Comparison of ENCODE assay signal across 8 cellular contexts in the genomic region with DNA sequence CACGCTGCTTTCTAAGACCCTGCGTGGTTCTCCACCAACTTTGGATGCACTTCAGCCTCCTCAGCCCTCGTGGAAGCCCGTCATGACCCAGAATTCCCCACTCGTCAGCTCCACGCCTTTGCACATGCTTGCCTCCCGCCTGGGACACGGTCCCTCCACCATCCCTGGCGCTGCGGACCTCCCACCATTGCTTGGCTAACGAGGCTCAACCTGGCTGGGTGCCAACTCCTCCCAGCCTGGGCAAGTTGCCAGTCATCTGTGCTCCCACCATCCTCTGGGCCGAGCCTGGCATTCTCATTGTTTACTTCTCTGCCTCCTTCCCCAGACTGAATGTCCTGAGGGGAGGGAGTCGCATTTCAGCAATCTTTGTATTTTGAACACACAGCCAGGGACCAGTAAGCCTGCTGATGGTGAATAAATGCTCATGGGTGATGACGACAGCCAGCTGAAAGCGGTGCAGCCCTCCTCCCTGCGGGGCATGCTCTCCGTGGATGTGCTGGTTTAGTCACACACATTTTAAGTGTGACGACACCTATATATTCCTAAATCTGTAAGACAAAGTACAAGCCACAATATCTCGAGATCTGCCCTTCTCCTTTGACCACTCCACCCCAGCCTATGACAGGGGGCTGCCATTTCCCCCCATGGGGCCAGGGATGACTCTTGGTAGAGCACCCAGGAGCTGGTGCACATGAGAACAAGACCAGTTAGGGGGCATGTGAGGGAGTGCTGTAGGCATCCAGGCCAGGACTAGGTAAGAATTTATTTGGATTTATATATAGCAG. TPM values are rescaled to one million over a fixed set of nuclear protein-coding genes. Genes with fewer than 3 reads are reported as not detected.
A peak's percentile ranks its signal among the peaks of the same experiment; 100 is the strongest.
DNase-seq lines count a peak whose midpoint lies in the region; ATAC-seq and TF ChIP-seq lines count a peak whose summit lies in the region.

No MANE protein-coding gene starts in this region.

- H3K4me1 ChIP-seq in fibroblast of lung (ENCODE audit: control insufficient read depth, extremely low read depth, insufficient read depth, low read length) (peaks cover 7% of the 10 kb centered on the region), neuronal stem cell (ENCODE audit: control insufficient read depth in 2 of 2, insufficient read depth in 1 of 2, low read depth in 1 of 2, low read length in 2 of 2) (peaks cover 0 to 4% of the 10 kb centered on the region in 2 donors)

- H2BK15ac ChIP-seq in neuronal stem cell (ENCODE audit: low read length): no peak overlapping the region

- H3K9ac ChIP-seq in fibroblast of lung (ENCODE audit: insufficient read depth, low read length): no peak overlapping the region
- H3K9ac ChIP-seq in neuronal stem cell (ENCODE audit: low read depth, low read length, poor library complexity): peak overlapping the region; percentile 36

- H3K79me1 ChIP-seq in neuronal stem cell (ENCODE audit: low read depth, low read length): no peaks in the 10 kb centered on the region

- POLR2A ChIA-PET in activated CD4-positive, alpha-beta T cell treated with anti-CD3 and anti-CD28 coated beads, Interleukin-2, amount 10 ng/mL, durations not matched to agents 7 days and 5 days (lab: Charles Lee): no interaction called here
- POLR2A ChIA-PET in T-cell (lab: Charles Lee): no interaction called here

- no peak overlapping the region for H2BK5ac ChIP-seq in neuronal stem cell (ENCODE audit: low read length)

- no peak overlapping the region for H2BK12ac ChIP-seq in neuronal stem cell (ENCODE audit: low read length)

- peaks cover 2% of the 10 kb centered on the region for H3K27me3 Mint-ChIP-seq in activated CD4-positive, alpha-beta T cell treated with anti-CD3 and anti-CD28 coated beads, Interleukin-2, amount 10 ng/mL, durations not matched to agents 7 days and 5 days
- H3K27me3 Mint-ChIP-seq in T-cell: peaks cover 3 to 5% of the 10 kb centered on the region in 2 donors
- H3K27me3 Mint-ChIP-seq in activated T-helper 1 cell treated with anti-CD3 and anti-CD28 coated beads, Interleukin-12 subunit alpha, Interleukin-12 subunit beta, Interleukin-2, Interleukin-4 antibody, amounts not matched to agents 30 ng/mL and 10 ng/mL and 1 ng/mL, durations not matched to agents 14 hours and 24 hours and 36 hours (ENCODE audit: insufficient read depth): peaks cover 6% of the 10 kb centered on the region

- ATAC-seq in HG02642 (IDR thresholded peaks at IDR 0.05; ENCODE audit: poor library complexity, unreplicated experiment) (peak; percentile 61), T-cell (replicated peaks in 1 of 4) (peak in 1 of 4 experiments; percentile 37)

- intact Hi-C loops in activated T-helper 1 cell treated with anti-CD3 and anti-CD28 coated beads, Interleukin-12 subunit alpha, Interleukin-12 subunit beta, Interleukin-2, Interleukin-4 antibody, amounts not matched to agents 30 ng/mL and 10 ng/mL and 1 ng/mL, durations not matched to agents 14 hours and 24 hours and 36 hours (cut with micrococcal nuclease): no loop called here

- H3K36me3 Mint-ChIP-seq in activated CD4-positive, alpha-beta T cell treated with anti-CD3 and anti-CD28 coated beads, Interleukin-2, amount 10 ng/mL, durations not matched to agents 7 days and 5 days (ENCODE audit: low read depth): peaks cover 4% of the 10 kb centered on the region
- H3K36me3 Mint-ChIP-seq in T-cell: peaks cover 10% of the 10 kb centered on the region
- peaks cover 13% of the 10 kb centered on the region for H3K36me3 Mint-ChIP-seq in activated T-helper 1 cell treated with anti-CD3 and anti-CD28 coated beads, Interleukin-12 subunit alpha, Interleukin-12 subunit beta, Interleukin-2, Interleukin-4 antibody, amounts not matched to agents 30 ng/mL and 10 ng/mL and 1 ng/mL, durations not matched to agents 14 hours and 24 hours and 36 hours (ENCODE audit: low read depth)

- H3K4me3 Mint-ChIP-seq in activated CD4-positive, alpha-beta T cell treated with anti-CD3 and anti-CD28 coated beads, Interleukin-2, amount 10 ng/mL, durations not matched to agents 7 days and 5 days: no peak overlapping the region
- peak overlapping the region; percentile 31 to 54 (median 49) for H3K4me3 Mint-ChIP-seq in T-cell
- H3K4me3 Mint-ChIP-seq in activated T-helper 1 cell treated with anti-CD3 and anti-CD28 coated beads, Interleukin-12 subunit alpha, Interleukin-12 subunit beta, Interleukin-2, Interleukin-4 antibody, amounts not matched to agents 30 ng/mL and 10 ng/mL and 1 ng/mL, durations not matched to agents 14 hours and 24 hours and 36 hours: no peak overlapping the region

- H4K8ac ChIP-seq in neuronal stem cell (ENCODE audit: low read depth, low read length): no peak overlapping the region

- peak overlapping the region; percentile 68 for H3K18ac ChIP-seq in neuronal stem cell (ENCODE audit: low read length)

- H3K4me3 ChIP-seq in fibroblast of lung (replicated peaks in 1 of 4; ENCODE audit: control extremely low read depth in 1 of 4, insufficient read depth in 1 of 4, low read depth in 3 of 4, low read length in 4 of 4) (peak overlapping the region in 1 of 4 experiments; percentile 17), neuronal stem cell (ENCODE audit: low read length in 2 of 2) (peak overlapping the region in 1 of 2 donors; percentile 40)

- H3K36me3 ChIP-seq in fibroblast of lung (ENCODE audit: control insufficient read depth, insufficient read depth, low read length): no peaks in the 10 kb centered on the region
- no peaks in the 10 kb centered on the region for H3K36me3 ChIP-seq in neuronal stem cell (replicated peaks in 1 of 2; ENCODE audit: control insufficient read depth in 2 of 2, insufficient read depth in 2 of 2, low read length in 2 of 2)

- H3K4me1 Mint-ChIP-seq in activated CD4-positive, alpha-beta T cell treated with anti-CD3 and anti-CD28 coated beads, Interleukin-2, amount 10 ng/mL, durations not matched to agents 7 days and 5 days: peaks cover 32% of the 10 kb centered on the region
- peaks cover 7 to 18% (median 14%) of the 10 kb centered on the region in 3 donors for H3K4me1 Mint-ChIP-seq in T-cell
- H3K4me1 Mint-ChIP-seq in activated T-helper 1 cell treated with anti-CD3 and anti-CD28 coated beads, Interleukin-12 subunit alpha, Interleukin-12 subunit beta, Interleukin-2, Interleukin-4 antibody, amounts not matched to agents 30 ng/mL and 10 ng/mL and 1 ng/mL, durations not matched to agents 14 hours and 24 hours and 36 hours (ENCODE audit: low read depth): peaks cover 50% of the 10 kb centered on the region

- H2AFZ ChIP-seq in fibroblast of lung (ENCODE audit: low read length): no peak overlapping the region
- H2AFZ ChIP-seq in neuronal stem cell (ENCODE audit: low read length): no peak overlapping the region

- H4K91ac ChIP-seq in neuronal stem cell (ENCODE audit: low read depth, low read length, poor library complexity): no peak overlapping the region

- peak overlapping the region; percentile 46 for H3K27ac Mint-ChIP-seq in activated CD4-positive, alpha-beta T cell treated with anti-CD3 and anti-CD28 coated beads, Interleukin-2, amount 10 ng/mL, durations not matched to agents 7 days and 5 days
- no peak overlapping the region for H3K27ac Mint-ChIP-seq in T-cell
- H3K27ac Mint-ChIP-seq in activated T-helper 1 cell treated with anti-CD3 and anti-CD28 coated beads, Interleukin-12 subunit alpha, Interleukin-12 subunit beta, Interleukin-2, Interleukin-4 antibody, amounts not matched to agents 30 ng/mL and 10 ng/mL and 1 ng/mL, durations not matched to agents 14 hours and 24 hours and 36 hours: no peak overlapping the region

- WGBS in neuronal stem cell (ENCODE audit: extremely low coverage in 2 of 2, insufficient read length in 2 of 2, insufficient replicate concordance in 1 of 2), 2 donors: no CpG with 5 or more reads among the region's 19 CpGs

- CTCF ChIA-PET in activated CD4-positive, alpha-beta T cell treated with anti-CD3 and anti-CD28 coated beads, Interleukin-2, amount 10 ng/mL, durations not matched to agents 7 days and 5 days (lab: Charles Lee): no interaction called here
- CTCF ChIA-PET in T-cell (lab: Charles Lee): no interaction called here

- no peak for DNase-seq in activated CD4-positive, alpha-beta T cell treated with anti-CD3 and anti-CD28 coated beads, Interleukin-2, amount 10 ng/mL, durations not matched to agents 7 days and 5 days
- DNase-seq in activated CD4-positive, alpha-beta T cell treated with anti-CD3 and anti-CD28 coated beads, Interleukin-2, amount 50 U/mL, for 4 hours: no peak
- DNase-seq in NCI-H1105 treated with DMSO at 0.1 percent for 48 hours (lab: John Stamatoyannopoulos, UW): peak; percentile 94
- no peak for DNase-seq in T-cell
- DNase-seq in fibroblast of lung (ENCODE audit: low read depth in 2 of 2): peak; percentile 88 to 97
- no peak for DNase-seq in neuronal stem cell (ENCODE audit: low spot score)
- no peak for DNase-seq in activated T-helper 1 cell treated with anti-CD3 and anti-CD28 coated beads, Interleukin-12 subunit alpha, Interleukin-12 subunit beta, Interleukin-2, Interleukin-4 antibody, amounts not matched to agents 30 ng/mL and 10 ng/mL and 1 ng/mL, durations not matched to agents 14 hours and 24 hours and 36 hours (ENCODE audit: low spot score)

- no peaks in the 10 kb centered on the region for H3K9me3 Mint-ChIP-seq in activated CD4-positive, alpha-beta T cell treated with anti-CD3 and anti-CD28 coated beads, Interleukin-2, amount 10 ng/mL, durations not matched to agents 7 days and 5 days
- no peaks in the 10 kb centered on the region for H3K9me3 Mint-ChIP-seq in T-cell
- peaks cover 4% of the 10 kb centered on the region for H3K9me3 Mint-ChIP-seq in activated T-helper 1 cell treated with anti-CD3 and anti-CD28 coated beads, Interleukin-12 subunit alpha, Interleukin-12 subunit beta, Interleukin-2, Interleukin-4 antibody, amounts not matched to agents 30 ng/mL and 10 ng/mL and 1 ng/mL, durations not matched to agents 14 hours and 24 hours and 36 hours

- no peaks in the 10 kb centered on the region for H4K20me1 ChIP-seq in fibroblast of lung (ENCODE audit: control insufficient read depth, extremely low read depth, insufficient read depth, low read length)

- no peaks in the 10 kb centered on the region for H3K79me2 ChIP-seq in fibroblast of lung (ENCODE audit: control insufficient read depth, insufficient read depth, low read length)

- no peak for TF ChIP-seq CTCF in fibroblast of lung (conservative IDR thresholded peaks at IDR 0.05 in 1 of 2, IDR thresholded peaks at IDR 0.05 in 1 of 2; ENCODE audit: low read depth in 1 of 2, low read length in 2 of 2)

- peak overlapping the region; percentile 66 for H3K14ac ChIP-seq in neuronal stem cell (ENCODE audit: low read length)

- H2AK5ac ChIP-seq in neuronal stem cell (ENCODE audit: low read depth, low read length): no peak overlapping the region

- no peak overlapping the region for H3K4ac ChIP-seq in neuronal stem cell (ENCODE audit: low read length)

- H3K27ac ChIP-seq in fibroblast of lung (ENCODE audit: insufficient read depth, low read length) (no peak overlapping the region), neuronal stem cell (replicated peaks; ENCODE audit: low read length) (no peak overlapping the region)

- H3K9me3 ChIP-seq in fibroblast of lung (ENCODE audit: control insufficient read depth, insufficient read depth, low read depth, low read length): no peaks in the 10 kb centered on the region
- H3K9me3 ChIP-seq in neuronal stem cell (replicated peaks in 1 of 2; ENCODE audit: control insufficient read depth in 2 of 2, insufficient read depth in 1 of 2, low read depth in 1 of 2, low read length in 2 of 2): peaks cover 0 to 5% of the 10 kb centered on the region in 2 donors

- H3K4me2 ChIP-seq in fibroblast of lung (ENCODE audit: extremely low read depth, insufficient read depth, low read length): peak overlapping the region; percentile 48
- no peak overlapping the region for H3K4me2 ChIP-seq in neuronal stem cell (ENCODE audit: insufficient read depth, low read length, poor library complexity, severe bottlenecking)

- no peak overlapping the region for H2BK120ac ChIP-seq in neuronal stem cell (ENCODE audit: low read depth, low read length)

- peak overlapping the region; percentile 66 for H3K23ac ChIP-seq in neuronal stem cell (ENCODE audit: low read depth, low read length, poor library complexity)

- H3K27me3 ChIP-seq in fibroblast of lung (ENCODE audit: control insufficient read depth, insufficient read depth, low read length) (no peaks in the 10 kb centered on the region), neuronal stem cell (ENCODE audit: control insufficient read depth in 3 of 3, insufficient read depth in 3 of 3, low read depth in 1 of 3, low read length in 3 of 3) (no peaks in the 10 kb centered on the region)

RNA-seq across cellular contexts. Expression of a gene that starts 37.6 kb away (rescaled TPM):
- 1 to 10 TPM; 3.2 to 3.7 TPM for total RNA-seq in activated CD4-positive, alpha-beta T cell treated with anti-CD3 and anti-CD28 coated beads, Interleukin-2, amount 10 ng/mL, durations not matched to agents 7 days and 5 days
- total RNA-seq in T-cell (1 to 10 TPM; 1.0 to 4.1 (median 2.4) TPM), fibroblast of lung (4.1 and 7.8 TPM in 2 replicates)
- 5.0 and 7.7 TPM in 2 replicates for polyA plus RNA-seq in fibroblast of lung
- polyA plus RNA-seq in fibroblast of lung (2012): 5.4 and 8.2 TPM in 2 replicates
- 27.0 and 38.2 TPM in 2 replicates for polyA minus RNA-seq in fibroblast of lung (ENCODE audit: low replicate concordance)
- 4.1 TPM for polyA plus RNA-seq in neuronal stem cell (2013, experiment 1 of 2)
- polyA plus RNA-seq in neuronal stem cell (2013, experiment 2 of 2): 4.5 TPM
- 21.4 and 21.5 TPM in 2 replicates for total RNA-seq in activated T-helper 1 cell treated with anti-CD3 and anti-CD28 coated beads, Interleukin-12 subunit alpha, Interleukin-12 subunit beta, Interleukin-2, Interleukin-4 antibody, amounts not matched to agents 30 ng/mL and 10 ng/mL and 1 ng/mL, durations not matched to agents 14 hours and 24 hours and 36 hours

Comparison
In these comparisons a context has a peak if more than half of its experiments do, and no peak if none do; other contexts are left out.
1. DNase-seq: peak in NCI-H1105 treated with DMSO at 0.1 percent for 48 hours (single experiment) and fibroblast of lung (2 of 2); none in activated CD4-positive, alpha-beta T cell treated with anti-CD3 and anti-CD28 coated beads, Interleukin-2, amount 10 ng/mL, durations not matched to agents 7 days and 5 days (single experiment), activated CD4-positive, alpha-beta T cell treated with anti-CD3 and anti-CD28 coated beads, Interleukin-2, amount 50 U/mL, for 4 hours (0 of 2), T-cell (0 of 34), neuronal stem cell (single experiment) and activated T-helper 1 cell treated with anti-CD3 and anti-CD28 coated beads, Interleukin-12 subunit alpha, Interleukin-12 subunit beta, Interleukin-2, Interleukin-4 antibody, amounts not matched to agents 30 ng/mL and 10 ng/mL and 1 ng/mL, durations not matched to agents 14 hours and 24 hours and 36 hours (single experiment).
2. H3K4me3 Mint-ChIP-seq: peak in T-cell (3 of 3); none in activated CD4-positive, alpha-beta T cell treated with anti-CD3 and anti-CD28 coated beads, Interleukin-2, amount 10 ng/mL, durations not matched to agents 7 days and 5 days (single experiment) and activated T-helper 1 cell treated with anti-CD3 and anti-CD28 coated beads, Interleukin-12 subunit alpha, Interleukin-12 subunit beta, Interleukin-2, Interleukin-4 antibody, amounts not matched to agents 30 ng/mL and 10 ng/mL and 1 ng/mL, durations not matched to agents 14 hours and 24 hours and 36 hours (single experiment).